ENCODE assay signal across 8 cellular contexts in genomic region chr2:226799211-226799975, GRCh38. TPM values are rescaled to one million over a fixed set of nuclear protein-coding genes. Genes with fewer than 3 reads are reported as not detected.
DNase-seq lines count a peak whose midpoint lies in the region; TF ChIP-seq lines count a peak whose summit lies in the region.

Gene IRS1, minus strand, starts transcription at chr2:226799820. Its CDS starts 1,082 bp downstream, at chr2:226798738.

- peak within 1 kb of the TSS; percentile 63 for H3K4me3 ChIP-seq in GM06990 (replicated peaks; ENCODE audit: low read depth, low read length)
- peak within 1 kb of the TSS; percentile 88 for H3K4me3 ChIP-seq in astrocyte of the cerebellum (ENCODE audit: low read depth, low read length)

- in situ Hi-C loops in astrocyte of the cerebellum (cut with HindIII; ENCODE audit: low sequenced_read_pairs), result loop anchor here (25.0 kb wide), 3 partner anchors 587 to 1137 kb away; no protein-coding TSS in a partner anchor

- TF ChIP-seq CTCF in GM06990 (IDR thresholded peaks at IDR 0.05; ENCODE audit: insufficient read depth, low read length, poor library complexity, severe bottlenecking) (no peak), astrocyte of the cerebellum (IDR thresholded peaks at IDR 0.05; ENCODE audit: low read depth, low read length, missing control alignments) (no peak)

- no peaks in the 10 kb centered on the region for H3K27me3 ChIP-seq in GM06990 (replicated peaks; ENCODE audit: control insufficient read depth, insufficient read depth, low read length)

- DNase-seq in GM06990 (ENCODE audit: extremely low read depth, insufficient read length), result peak; percentile 78
- peak; percentile 10 for DNase-seq in GOT3 (lab: John Stamatoyannopoulos, UW)
- DNase-seq in LHCN-M2 (ENCODE audit: low read depth), result peak; percentile 76
- peak; percentile 60 for DNase-seq in SW480 (ENCODE audit: low spot score)
- peak; percentile 70 for DNase-seq in astrocyte of the cerebellum (ENCODE audit: low read depth)
- peak; percentile 17 to 51 for DNase-seq in hippocampal formation (lab: John Stamatoyannopoulos, UW)
- DNase-seq in retina, result peak; percentile 88
- DNase-seq in OCI-M2 (lab: John Stamatoyannopoulos, UW; ENCODE audit: unreplicated experiment), result no peak

- H3K36me3 ChIP-seq in GM06990 (ENCODE audit: control insufficient read depth, insufficient read depth, low read length), result no peaks in the 10 kb centered on the region

RNA-seq across cellular contexts. Expression of gene IRS1, which starts in this region (rescaled TPM):
- total RNA-seq in LHCN-M2 (2014; rRNA removed), result 25.0 and 28.5 TPM in 2 replicates
- 18.9 TPM for polyA plus RNA-seq in LHCN-M2 (2012)
